Comparison of ENCODE assay signal across 19 cellular contexts in the genomic region with DNA sequence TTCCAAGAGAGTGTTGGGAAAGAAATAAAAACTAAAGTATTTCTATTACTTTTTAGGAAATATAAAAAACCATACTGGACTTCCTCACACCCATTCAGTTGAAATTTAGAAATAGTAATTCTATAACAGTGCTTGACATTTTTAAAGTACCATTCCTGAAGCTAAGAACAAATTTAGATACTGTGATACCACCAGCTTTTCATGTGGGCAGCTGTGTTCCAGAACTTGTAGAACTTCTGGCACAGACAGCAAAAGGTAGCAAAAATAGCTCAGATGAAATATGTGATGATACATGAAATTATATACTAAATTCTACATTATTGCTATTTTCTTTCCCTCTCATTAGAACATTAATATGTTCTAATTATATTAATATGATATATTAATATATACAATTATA.
DNase-seq lines count a peak whose midpoint lies in the region; ATAC-seq, FAIRE-seq and TF ChIP-seq lines count a peak whose summit lies in the region.
"Had no signal": no experiment of that assay in that cellular context is flagged by ENCODE, and none has a peak within 500 bp of the region (broad histone marks: within the 10 kb centered on the region; RNA-seq: fewer than 3 reads in every experiment).

No MANE protein-coding gene starts in this region.

- intact Hi-C loops in Right ventricle myocardium superior (cut with DNase I) (no loop called here), right cardiac atrium (cut with DNase I) (no loop called here), left ventricle myocardium superior (cut with micrococcal nuclease) (no loop called here), pancreas (cut with DNase I) (no loop called here)

- H3K27me3 ChIP-seq in right cardiac atrium (ENCODE audit: control insufficient read depth, insufficient read depth) = no peaks in the 10 kb centered on the region
- no peaks in the 10 kb centered on the region for H3K27me3 ChIP-seq in pancreas

- ATAC-seq in Right ventricle myocardium superior (ENCODE audit: poor library complexity) = peak; percentile 37
- ATAC-seq in right cardiac atrium = no peak
- ATAC-seq in left ventricle myocardium superior = peak; percentile 41
- no peak for ATAC-seq in pancreas
- ATAC-seq: A549, GM12878, HepG2 had no signal

- peaks cover 0 to 30% (median 8%) of the 10 kb centered on the region in 3 donors for H3K36me3 ChIP-seq in pancreas

- DNase-seq in Right ventricle myocardium superior (no peak), right cardiac atrium (no peak), left ventricle myocardium superior (no peak), pancreas (no peak), SHP77 treated with DMSO at 0.1 percent for 48 hours (lab: John Stamatoyannopoulos, UW) (no peak), CD1c-positive myeloid dendritic cell (ENCODE audit: extremely low spot score) (no peak)
- DNase-seq: AML-193; Calu3; CD4-positive, alpha-beta memory T cell; DMS79 treated with DMSO at 0.1 percent for 48 hours; H9 had no signal

- H3K4me3 ChIP-seq in right cardiac atrium (ENCODE audit: low read length) = no peak overlapping the region
- no peak overlapping the region for H3K4me3 ChIP-seq in pancreas
- H3K4me3 ChIP-seq: A549, GM12878 had no signal

- peak; percentile 80 for FAIRE-seq in G401.6 (lab: Jason Lieb, UNC)
- peak; percentile 94 for FAIRE-seq in pancreas (lab: Jason Lieb, UNC)
- FAIRE-seq: A549, GM12878, GM19239, H1, HepG2 had no signal

- no peak for TF ChIP-seq CTCF in pancreas (IDR thresholded peaks at IDR 0.05)

- H3K4me1 ChIP-seq in right cardiac atrium (ENCODE audit: control insufficient read depth, insufficient read depth, low read length) = peaks cover 6% of the 10 kb centered on the region
- H3K4me1 ChIP-seq in pancreas = no peaks in the 10 kb centered on the region
- H3K4me1 ChIP-seq: A549 had no signal

- H3K27ac ChIP-seq in right cardiac atrium (ENCODE audit: low read length) (no peak overlapping the region), pancreas (no peak overlapping the region)
- H3K27ac ChIP-seq: 22Rv1, A549, C4-2B had no signal

- H3K9me3 ChIP-seq in right cardiac atrium (ENCODE audit: control insufficient read depth, low read length) (no peaks in the 10 kb centered on the region), pancreas (no peaks in the 10 kb centered on the region)
- H3K9me3 ChIP-seq: A549 had no signal

Comparison
In these comparisons a context has a peak if more than half of its experiments do, and no peak if none do; other contexts are left out.
1. ATAC-seq: peak in Right ventricle myocardium superior (single experiment) and left ventricle myocardium superior (single experiment); none in right cardiac atrium (0 of 2) and pancreas (0 of 4).